ENCODE assay signal across 7 cellular contexts in genomic region chr15:75452364-75452967, GRCh38. TPM values are rescaled to one million over a fixed set of nuclear protein-coding genes. Genes with fewer than 3 reads are reported as not detected.
A peak's percentile ranks its signal among the peaks of the same experiment; 100 is the strongest.
DNase-seq lines count a peak whose midpoint lies in the region; ATAC-seq, FAIRE-seq and TF ChIP-seq lines count a peak whose summit lies in the region.

No MANE protein-coding gene starts in this region.

- H3K36me3 ChIP-seq in WERI-Rb-1 (peaks cover 4% of the 10 kb centered on the region), bronchial epithelial cell (ENCODE audit: control insufficient read depth, insufficient read depth, low read length) (peaks cover 1% of the 10 kb centered on the region)

- no peak for TF ChIP-seq CTCF in WERI-Rb-1 (IDR thresholded peaks at IDR 0.05; ENCODE audit: low read depth, low read length)
- TF ChIP-seq CTCF in bronchial epithelial cell (IDR thresholded peaks at IDR 0.05; ENCODE audit: insufficient read depth, low read length, severe bottlenecking) = no peak

- ATAC-seq in GM21528 (IDR thresholded peaks at IDR 0.05; ENCODE audit: low FRiP score, unreplicated experiment) = no peak

- FAIRE-seq in bronchial epithelial cell (lab: Jason Lieb, UNC) = peak; percentile 83
- FAIRE-seq in islet of Langerhans (lab: Jason Lieb, UNC) = peak; percentile 45

- H3K4me3 ChIP-seq in WERI-Rb-1 (ENCODE audit: low read depth, low read length) = peak overlapping the region; percentile 74
- H3K4me3 ChIP-seq in bronchial epithelial cell (ENCODE audit: low read depth, low read length) = peak overlapping the region; percentile 47

- H3K27me3 ChIP-seq in WERI-Rb-1 (ENCODE audit: insufficient read depth, low read depth, severe bottlenecking) = no peaks in the 10 kb centered on the region
- H3K27me3 ChIP-seq in bronchial epithelial cell (ENCODE audit: control insufficient read depth, insufficient read depth, low read length) = no peaks in the 10 kb centered on the region

- peak; percentile 29 for TF ChIP-seq POLR2A in GM19193 (IDR thresholded peaks at IDR 0.05; ENCODE audit: extremely low read depth, insufficient read depth, insufficient read length)

- DNase-seq in NCI-H2196 (lab: John Stamatoyannopoulos, UW; ENCODE audit: unreplicated experiment) (peak; percentile 73), WERI-Rb-1 (peak; percentile 70), bronchial epithelial cell (ENCODE audit: low read depth) (peak; percentile 80)
- peak; percentile 57 to 74 for DNase-seq in stimulated activated CD4-positive, alpha-beta T cell treated with anti-CD3 and anti-CD28 coated beads, Interleukin-12 subunit alpha, Interleukin-12 subunit beta, amount 100 ng/mL, for 24 hours (ENCODE audit: low read depth in 2 of 2)

- no peaks in the 10 kb centered on the region for H3K9me3 ChIP-seq in WERI-Rb-1 (ENCODE audit: severe bottlenecking)

- H3K27ac ChIP-seq in WERI-Rb-1 = peak overlapping the region; percentile 91

RNA-seq across cellular contexts. Expression of gene SIN3A, which starts 1.0 kb away (rescaled TPM):
- total RNA-seq in bronchial epithelial cell = 11.6 and 24.6 TPM in 2 replicates
